8 cellular contexts compared by ENCODE assay signal in the genomic region with DNA sequence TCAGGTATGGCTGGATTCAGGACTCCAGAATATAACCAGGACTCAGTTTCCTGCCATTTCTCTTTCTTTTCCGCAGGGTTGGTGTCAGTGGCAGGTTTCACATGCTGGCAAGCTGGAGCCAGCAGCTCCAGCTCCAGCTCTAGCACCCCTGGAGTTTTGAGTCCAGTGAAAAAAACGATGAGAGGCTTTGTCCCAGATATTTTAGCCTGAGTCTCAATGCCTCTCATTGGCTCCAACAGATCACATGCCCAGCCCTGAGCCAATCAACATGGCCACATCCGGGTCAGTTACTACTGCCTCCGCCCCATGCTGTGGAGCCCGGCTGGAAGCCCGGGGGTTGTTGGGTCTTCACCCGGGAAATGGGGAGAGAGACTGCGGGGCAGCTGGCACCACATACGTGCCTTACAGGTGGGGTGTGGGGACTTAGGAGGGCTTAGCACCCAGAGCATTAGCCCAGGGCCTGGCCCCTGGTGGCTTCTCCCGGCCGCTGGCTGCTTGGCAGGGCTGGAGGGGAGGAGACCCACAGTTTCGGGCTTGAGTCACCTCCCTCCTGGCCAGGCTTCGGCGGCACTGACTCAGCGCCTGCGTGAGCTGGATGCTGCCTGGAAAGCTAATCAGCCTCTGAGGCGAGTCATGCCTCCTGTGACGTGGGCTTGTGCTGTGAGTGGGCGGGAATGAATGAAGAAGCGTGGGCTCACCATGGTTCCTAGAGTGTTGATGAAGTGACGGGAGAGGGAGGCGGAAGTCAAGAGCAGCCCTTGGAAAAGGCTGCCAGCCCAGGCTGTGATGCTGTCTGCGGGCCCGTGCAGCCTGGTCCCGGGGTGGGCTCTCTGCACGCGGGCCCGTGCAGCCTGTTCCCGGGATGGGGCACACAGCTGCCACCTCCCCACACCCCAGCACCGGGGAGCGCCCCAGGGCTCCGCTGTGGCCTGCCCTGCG. TPM values are rescaled to one million over a fixed set of nuclear protein-coding genes. Genes with fewer than 3 reads are reported as not detected.
DNase-seq lines count a peak whose midpoint lies in the region; ATAC-seq and TF ChIP-seq lines count a peak whose summit lies in the region.

No MANE protein-coding gene starts in this region.

- H3K27ac ChIP-seq in 22Rv1, result peak overlapping the region; percentile 90

- H3K4me1 Mint-ChIP-seq in activated naive CD4-positive, alpha-beta T cell treated with anti-CD3 and anti-CD28 coated beads for 36 hours (ENCODE audit: low read depth), result peaks cover 16% of the 10 kb centered on the region
- peaks cover 21% of the 10 kb centered on the region for H3K4me1 Mint-ChIP-seq in stimulated activated naive CD8-positive, alpha-beta T cell treated with anti-CD3 and anti-CD28 coated beads, Interleukin-15, amount 100 ng/mL, for 72 hours

- peak; percentile 75 for ATAC-seq in GM19035 (IDR thresholded peaks at IDR 0.05; ENCODE audit: unreplicated experiment)
- peak; percentile 99 for ATAC-seq in stimulated activated naive CD8-positive, alpha-beta T cell treated with anti-CD3 and anti-CD28 coated beads, Interleukin-15, amount 100 ng/mL, for 72 hours

- peak; percentile 89 for DNase-seq in NCI-H1048 (lab: John Stamatoyannopoulos, UW)
- DNase-seq in SK-N-DZ (ENCODE audit: low spot score), result peak; percentile 96
- peak; percentile 96 for DNase-seq in activated naive CD4-positive, alpha-beta T cell treated with anti-CD3 and anti-CD28 coated beads for 36 hours
- peak; percentile 99 to 100 for DNase-seq in foreskin fibroblast
- peak; percentile 70 to 87 for DNase-seq in stimulated activated naive CD8-positive, alpha-beta T cell treated with anti-CD3 and anti-CD28 coated beads, Interleukin-15, amount 100 ng/mL, for 72 hours

- no peaks in the 10 kb centered on the region for H3K27me3 Mint-ChIP-seq in activated naive CD4-positive, alpha-beta T cell treated with anti-CD3 and anti-CD28 coated beads for 36 hours (ENCODE audit: low read depth)
- no peaks in the 10 kb centered on the region for H3K27me3 Mint-ChIP-seq in stimulated activated naive CD8-positive, alpha-beta T cell treated with anti-CD3 and anti-CD28 coated beads, Interleukin-15, amount 100 ng/mL, for 72 hours

- no peak for TF ChIP-seq CTCF in 22Rv1 (IDR thresholded peaks at IDR 0.05)
- no peak for TF ChIP-seq CTCF in foreskin fibroblast (IDR thresholded peaks at IDR 0.05; ENCODE audit: low read depth, low read length)

- H3K27ac Mint-ChIP-seq in activated naive CD4-positive, alpha-beta T cell treated with anti-CD3 and anti-CD28 coated beads for 36 hours, result peak overlapping the region; percentile 75
- peak overlapping the region; percentile 1 to 95 for H3K27ac Mint-ChIP-seq in stimulated activated naive CD8-positive, alpha-beta T cell treated with anti-CD3 and anti-CD28 coated beads, Interleukin-15, amount 100 ng/mL, for 72 hours

- peaks cover 6% of the 10 kb centered on the region for H3K4me1 ChIP-seq in neuron (ENCODE audit: insufficient read depth, low read length)

- H3K36me3 ChIP-seq in neuron (ENCODE audit: insufficient read depth, low read length), result no peaks in the 10 kb centered on the region

- H3K9me3 ChIP-seq in neuron (ENCODE audit: low read length), result no peaks in the 10 kb centered on the region

- H3K4me3 Mint-ChIP-seq in activated naive CD4-positive, alpha-beta T cell treated with anti-CD3 and anti-CD28 coated beads for 36 hours, result peak overlapping the region; percentile 49
- H3K4me3 Mint-ChIP-seq in stimulated activated naive CD8-positive, alpha-beta T cell treated with anti-CD3 and anti-CD28 coated beads, Interleukin-15, amount 100 ng/mL, for 72 hours, result peak overlapping the region; percentile 59 to 62

- H2AFZ ChIP-seq in neuron (ENCODE audit: low read depth, low read length), result peak overlapping the region; percentile 27

- H3K4me3 ChIP-seq in foreskin fibroblast (ENCODE audit: low read depth in 1 of 2, low read length in 2 of 2) (peak overlapping the region; percentile 61 to 67), neuron (ENCODE audit: low read length) (peak overlapping the region; percentile 3)

- no peaks in the 10 kb centered on the region for H3K27me3 ChIP-seq in neuron (ENCODE audit: insufficient read depth, low read length)

- no peaks in the 10 kb centered on the region for H3K36me3 Mint-ChIP-seq in activated naive CD4-positive, alpha-beta T cell treated with anti-CD3 and anti-CD28 coated beads for 36 hours (ENCODE audit: low read depth)

- CTCF ChIA-PET in activated naive CD4-positive, alpha-beta T cell treated with anti-CD3 and anti-CD28 coated beads for 36 hours (lab: Charles Lee), result interaction anchor here (0.6 to 1.6 kb wide), 7 partner anchors 10 to 215 kb away, joined by 3 to 6 read pairs (median 3); no protein-coding TSS in a partner anchor

- intact Hi-C loops in activated naive CD4-positive, alpha-beta T cell treated with anti-CD3 and anti-CD28 coated beads for 36 hours (cut with micrococcal nuclease), result loop anchor here (1.0 kb wide), 1 partner anchor 17 kb away; no protein-coding TSS in a partner anchor

- no peaks in the 10 kb centered on the region for H3K9me3 Mint-ChIP-seq in activated naive CD4-positive, alpha-beta T cell treated with anti-CD3 and anti-CD28 coated beads for 36 hours
- H3K9me3 Mint-ChIP-seq in stimulated activated naive CD8-positive, alpha-beta T cell treated with anti-CD3 and anti-CD28 coated beads, Interleukin-15, amount 100 ng/mL, for 72 hours, result no peaks in the 10 kb centered on the region

RNA-seq across cellular contexts. Expression of a gene that starts 15.3 kb away (rescaled TPM):
- 23.9 and 44.0 TPM in 2 replicates for polyA plus RNA-seq in SK-N-DZ (2014; cell fraction: cytosol; rRNA removed)
- polyA plus RNA-seq in SK-N-DZ (2014; cell fraction: nucleus; rRNA removed), result 12.4 and 27.9 TPM in 2 replicates
- total RNA-seq in activated naive CD4-positive, alpha-beta T cell treated with anti-CD3 and anti-CD28 coated beads for 36 hours, result 10 to 100 TPM; 47.2 to 48.9 TPM

RNA-seq across cellular contexts. Expression of a gene that starts 27.5 kb away (rescaled TPM):
- polyA plus RNA-seq in SK-N-DZ (2014; cell fraction: cytosol; rRNA removed), result 4.7 and 5.7 TPM in 2 replicates
- polyA plus RNA-seq in SK-N-DZ (2014; cell fraction: nucleus; rRNA removed), result 2.0 and 3.5 TPM in 2 replicates
- not detected for total RNA-seq in activated naive CD4-positive, alpha-beta T cell treated with anti-CD3 and anti-CD28 coated beads for 36 hours

Comparison
In these comparisons a context has a peak if more than half of its experiments do, and no peak if none do; other contexts are left out.
1. Peak in every context shown above with its lines: DNase-seq, ATAC-seq, H3K4me3 ChIP-seq and H3K27ac ChIP-seq.